Comparison of ENCODE assay signal across 20 cellular contexts in genomic region chr2:240444464-240444863, GRCh38. TPM values are rescaled to one million over a fixed set of nuclear protein-coding genes. Genes with fewer than 3 reads are reported as not detected.
A peak's percentile ranks its signal among the peaks of the same experiment; 100 is the strongest.
DNase-seq lines count a peak whose midpoint lies in the region; ATAC-seq, FAIRE-seq and TF ChIP-seq lines count a peak whose summit lies in the region.
"Had no signal": no experiment of that assay in that cellular context is flagged by ENCODE, and none has a peak within 500 bp of the region (broad histone marks: within the 10 kb centered on the region; RNA-seq: fewer than 3 reads in every experiment).

No MANE protein-coding gene starts in this region.

- H2BK20ac ChIP-seq in IMR-90 (ENCODE audit: low read depth, low read length): no peak overlapping the region

- 93% methylated on average over 13 of the region's 16 CpGs; no CpG with 5 or more reads in 1 of the 2 experiments for WGBS in IMR-90 (ENCODE audit: extremely low coverage in 2 of 2, insufficient read length in 1 of 2), 2 experiments
- no CpG with 5 or more reads among the region's 16 CpGs for WGBS in trophoblast cell (ENCODE audit: extremely low coverage, insufficient coverage, insufficient read length)

- H3K27me3 ChIP-seq in IMR-90 (ENCODE audit: control insufficient read depth, insufficient read depth, low read length) (no peaks in the 10 kb centered on the region), bronchial epithelial cell (ENCODE audit: control insufficient read depth, insufficient read depth, low read length) (no peaks in the 10 kb centered on the region), trophoblast cell (ENCODE audit: insufficient read depth, low read length) (no peaks in the 10 kb centered on the region)
- H3K27me3 ChIP-seq: BLaER1 had no signal

- H3K79me1 ChIP-seq in IMR-90 (ENCODE audit: low read depth in 1 of 2, low read length in 2 of 2) (peaks cover 12 to 80% of the 10 kb centered on the region in 2 experiments), trophoblast cell (ENCODE audit: low read length) (no peaks in the 10 kb centered on the region)

- H3K4me3 Mint-ChIP-seq in type B pancreatic cell: no peak overlapping the region
- H3K4me3 Mint-ChIP-seq: CD14-positive monocyte; CD8-positive, alpha-beta T cell had no signal

- dilution Hi-C loops in IMR-90 (cut with HindIII; ENCODE audit: low sequenced_read_pairs, unreplicated experiment): no loop called here

- peak; percentile 62 for FAIRE-seq in bronchial epithelial cell (lab: Jason Lieb, UNC)
- FAIRE-seq: A204.1, GM12891, GM19239, K562 had no signal

- H3K4me3 ChIP-seq in IMR-90 (ENCODE audit: insufficient read depth, low read depth, low read length): no peak overlapping the region
- no peak overlapping the region for H3K4me3 ChIP-seq in bronchial epithelial cell (ENCODE audit: low read depth, low read length)
- H3K4me3 ChIP-seq in trophoblast cell (ENCODE audit: low read depth, low read length): peak overlapping the region; percentile 34
- H3K4me3 ChIP-seq in mucosa of descending colon: no peak overlapping the region
- H3K4me3 ChIP-seq: BLaER1, HAP-1, K562 had no signal

- peaks cover 4% of the 10 kb centered on the region; the same call in 1 of the 2 replicates for H3K9me1 ChIP-seq in IMR-90 (ENCODE audit: insufficient read depth, low read length)

- H4K91ac ChIP-seq in IMR-90 (ENCODE audit: insufficient read depth, low read depth, low read length) (no peak overlapping the region), trophoblast cell (ENCODE audit: low read depth, low read length) (no peak overlapping the region)

- H2BK15ac ChIP-seq in IMR-90 (ENCODE audit: low read depth, low read length): no peak overlapping the region

- no peak overlapping the region for H2BK120ac ChIP-seq in IMR-90 (ENCODE audit: low read depth, low read length)
- H2BK120ac ChIP-seq in trophoblast cell (ENCODE audit: insufficient read depth, low read length, poor library complexity): no peak overlapping the region

- no TSS peak for BruUV-seq in IMR-90 (replicated peaks; lab: Mats Ljungman, UMichigan)

- H3K23ac ChIP-seq in IMR-90 (ENCODE audit: low read depth, low read length) (no peak overlapping the region), trophoblast cell (ENCODE audit: low read length) (no peak overlapping the region)

- in situ Hi-C loops in IMR-90 (cut with MboI; ENCODE audit: low sequenced_read_pairs): no loop called here

- H3K14ac ChIP-seq in IMR-90 (replicated peaks; ENCODE audit: low read depth, low read length): no peak overlapping the region
- no peak overlapping the region for H3K14ac ChIP-seq in trophoblast cell (ENCODE audit: low read length)

- TF ChIP-seq POLR2A in IMR-90 (IDR thresholded peaks at IDR 0.05; ENCODE audit: low read depth, low read length): no peak

- TF ChIP-seq CTCF in IMR-90 (conservative IDR thresholded peaks at IDR 0.05; ENCODE audit: low read depth, low read length) (no peak), bronchial epithelial cell (IDR thresholded peaks at IDR 0.05; ENCODE audit: insufficient read depth, low read length, severe bottlenecking) (no peak), type B pancreatic cell (conservative IDR thresholded peaks at IDR 0.05) (no peak), mucosa of descending colon (IDR thresholded peaks at IDR 0.05) (no peak)

- no peaks in the 10 kb centered on the region for H3K36me3 Mint-ChIP-seq in type B pancreatic cell
- H3K36me3 Mint-ChIP-seq: CD14-positive monocyte; CD8-positive, alpha-beta T cell had no signal

- H3K4me2 ChIP-seq in IMR-90 (ENCODE audit: low read depth, low read length) (no peak overlapping the region), trophoblast cell (ENCODE audit: low read length) (no peak overlapping the region)
- H3K4me2 ChIP-seq: BLaER1 had no signal

- H3K4me1 ChIP-seq in IMR-90 (ENCODE audit: control insufficient read depth, insufficient read depth, low read length): peaks cover 2% of the 10 kb centered on the region
- H3K4me1 ChIP-seq in trophoblast cell (ENCODE audit: control insufficient read depth in 1 of 2, insufficient read depth in 2 of 2, low read length in 2 of 2): no peaks in the 10 kb centered on the region
- H3K4me1 ChIP-seq in mucosa of descending colon (ENCODE audit: low read depth): no peaks in the 10 kb centered on the region
- H3K4me1 ChIP-seq: HAP-1 had no signal

- no peak overlapping the region for H3K18ac ChIP-seq in IMR-90 (ENCODE audit: low read depth, low read length)
- H3K18ac ChIP-seq in trophoblast cell (ENCODE audit: low read length): no peak overlapping the region

- TF ChIP-seq RAD21 in IMR-90 (IDR thresholded peaks at IDR 0.05; ENCODE audit: low read length): no peak

- no peak overlapping the region for H4K5ac ChIP-seq in IMR-90 (ENCODE audit: low read depth, low read length)

- CTCF ChIA-PET in IMR-90 (lab: Yijun Ruan, JAX): no interaction called here

- no peaks in the 10 kb centered on the region for H3K9me3 Mint-ChIP-seq in type B pancreatic cell
- H3K9me3 Mint-ChIP-seq: CD14-positive monocyte; CD8-positive, alpha-beta T cell had no signal

- intact Hi-C loops in IMR-90 (cut with micrococcal nuclease): no loop called here
- intact Hi-C loops in mucosa of descending colon (cut with DNase I, micrococcal nuclease): no loop called here

- H2BK12ac ChIP-seq in trophoblast cell (ENCODE audit: low read length): no peak overlapping the region

- H4K8ac ChIP-seq in IMR-90 (ENCODE audit: low read depth in 2 of 2, low read length in 2 of 2) (no peak overlapping the region), trophoblast cell (ENCODE audit: low read depth, low read length) (no peak overlapping the region)

- no peak overlapping the region for H2AK5ac ChIP-seq in IMR-90 (ENCODE audit: low read depth, low read length)
- no peak overlapping the region for H2AK5ac ChIP-seq in trophoblast cell (ENCODE audit: low read length)

- H2BK5ac ChIP-seq in IMR-90 (ENCODE audit: low read depth, low read length, poor library complexity, severe bottlenecking) (no peak overlapping the region), trophoblast cell (ENCODE audit: low read depth, low read length, poor library complexity) (no peak overlapping the region)

- H3K56ac ChIP-seq in IMR-90 (ENCODE audit: extremely low read depth, insufficient read depth, low read length): no peak overlapping the region

- DNase-seq in IMR-90 (no peak), bronchial epithelial cell (ENCODE audit: low read depth) (no peak), trophoblast cell (no peak), type B pancreatic cell (ENCODE audit: extremely low spot score, unreplicated experiment) (no peak), mucosa of descending colon (no peak), CD1c-positive myeloid dendritic cell (ENCODE audit: extremely low spot score) (no peak)
- DNase-seq in activated CD8-positive, alpha-beta memory T cell treated with anti-CD3 and anti-CD28 coated beads for 24 hours: no peak
- DNase-seq: AML-193; CD8-positive, alpha-beta T cell; DMS 273 treated with DMSO at 0.1 percent for 48 hours; DMS53; DND-41 had no signal

- peaks cover under 1% of the 10 kb centered on the region for H3K27me3 Mint-ChIP-seq in type B pancreatic cell

- peak overlapping the region; percentile 23 for H3K27ac Mint-ChIP-seq in type B pancreatic cell
- H3K27ac Mint-ChIP-seq: CD14-positive monocyte; CD8-positive, alpha-beta T cell had no signal

- no peak overlapping the region for H3K4ac ChIP-seq in IMR-90 (ENCODE audit: low read depth, low read length)
- no peak overlapping the region for H3K4ac ChIP-seq in trophoblast cell (ENCODE audit: low read depth, low read length)

- H3K36me3 ChIP-seq in IMR-90 (ENCODE audit: control insufficient read depth, insufficient read depth, low read length) (peaks cover 25% of the 10 kb centered on the region), bronchial epithelial cell (ENCODE audit: control insufficient read depth, insufficient read depth, low read length) (peaks cover 34% of the 10 kb centered on the region), trophoblast cell (ENCODE audit: control insufficient read depth in 1 of 2, insufficient read depth in 2 of 2, low read length in 2 of 2) (peaks cover 8 to 11% of the 10 kb centered on the region in 2 experiments), mucosa of descending colon (ENCODE audit: low read depth) (no peaks in the 10 kb centered on the region)
- H3K36me3 ChIP-seq: BLaER1, HAP-1 had no signal

- H3K9ac ChIP-seq in IMR-90 (ENCODE audit: low read depth, low read length) (no peak overlapping the region), trophoblast cell (ENCODE audit: low read length) (no peak overlapping the region)
- H3K9ac ChIP-seq: BLaER1 had no signal

- POLR2A ChIA-PET in IMR-90 (lab: Charles Lee; ENCODE audit: unreplicated experiment): no interaction called here

- H4K12ac ChIP-seq in trophoblast cell (ENCODE audit: low read depth, low read length): no peak overlapping the region

- peaks cover 5% of the 10 kb centered on the region for H3K4me1 Mint-ChIP-seq in type B pancreatic cell (ENCODE audit: unreplicated experiment)
- H3K4me1 Mint-ChIP-seq: CD14-positive monocyte had no signal

- no peak for ATAC-seq in IMR-90 (ENCODE audit: low read depth)
- no peak for ATAC-seq in mucosa of descending colon
- ATAC-seq: CD8-positive, alpha-beta T cell; K562 had no signal

- no peak overlapping the region for H2AK9ac ChIP-seq in IMR-90 (replicated peaks; ENCODE audit: low read depth, low read length, poor library complexity)

- H4K20me1 ChIP-seq in IMR-90 (ENCODE audit: insufficient read depth, low read length): peaks cover 99% of the 10 kb centered on the region

- H2AFZ ChIP-seq in IMR-90 (replicated peaks; ENCODE audit: low read length, poor library complexity) (peak overlapping the region; percentile 23), trophoblast cell (ENCODE audit: insufficient read depth, low read length, poor library complexity) (no peak overlapping the region)

- H3K79me2 ChIP-seq in trophoblast cell (ENCODE audit: control insufficient read depth, insufficient read depth, low read length, poor library complexity): no peaks in the 10 kb centered on the region

- H3K9me3 ChIP-seq in IMR-90 (ENCODE audit: control insufficient read depth, insufficient read depth, low read length) (no peaks in the 10 kb centered on the region), trophoblast cell (ENCODE audit: insufficient read depth, low read depth, low read length) (peaks cover 2% of the 10 kb centered on the region), mucosa of descending colon (no peaks in the 10 kb centered on the region)
- H3K9me3 ChIP-seq: BLaER1, HAP-1 had no signal

- H3K27ac ChIP-seq in IMR-90 (ENCODE audit: insufficient read depth, low read length): no peak overlapping the region
- H3K27ac ChIP-seq in trophoblast cell (ENCODE audit: low read depth, low read length): no peak overlapping the region
- H3K27ac ChIP-seq: BLaER1, HL-60 had no signal

RNA-seq across cellular contexts. Expression of gene GPC1, which starts 9.0 kb away (rescaled TPM):
- total RNA-seq in IMR-90 (2012; rRNA removed) (16.0 and 18.6 TPM in 2 replicates), bronchial epithelial cell (65.8 and 103 TPM in 2 replicates), type B pancreatic cell (ENCODE audit: low replicate concordance) (58.0 and 78.0 TPM in 2 replicates), mucosa of descending colon (10 to 100 TPM; 12.4 to 29.2 (median 15.4) TPM)
- 211 and 222 TPM in 2 replicates for polyA plus RNA-seq in IMR-90 (2012; rRNA removed)
- polyA plus RNA-seq in IMR-90 (2012; cell fraction: cytosol; rRNA removed): 148 and 334 TPM in 2 replicates
- 193 and 494 TPM in 2 replicates for polyA plus RNA-seq in IMR-90 (2012; cell fraction: nucleus; rRNA removed; ENCODE audit: low replicate concordance)
- 114 and 122 TPM in 2 replicates for polyA plus RNA-seq in trophoblast cell (2013)
- polyA plus RNA-seq: CD14-positive monocyte had no signal
